In genomic region chr2:222701233-222701632, GRCh38 we compare ENCODE assay signal across 1 cellular context.
TF ChIP-seq lines count a peak whose summit lies in the region.

No MANE protein-coding gene starts in this region.

TF ChIP-seq in K562, 482 proteins besides CTCF, POLR2A, EP300 and RAD21:
- TF ChIP-seq ZNF512 (tag; IDR thresholded peaks at IDR 0.05) (peak; percentile 94), RBBP5 (IDR thresholded peaks at IDR 0.05; ENCODE audit: borderline replicate concordance, insufficient read depth, low read length, poor library complexity, severe bottlenecking) (no peak)
